8 cellular contexts compared by ENCODE assay signal in the genomic region with DNA sequence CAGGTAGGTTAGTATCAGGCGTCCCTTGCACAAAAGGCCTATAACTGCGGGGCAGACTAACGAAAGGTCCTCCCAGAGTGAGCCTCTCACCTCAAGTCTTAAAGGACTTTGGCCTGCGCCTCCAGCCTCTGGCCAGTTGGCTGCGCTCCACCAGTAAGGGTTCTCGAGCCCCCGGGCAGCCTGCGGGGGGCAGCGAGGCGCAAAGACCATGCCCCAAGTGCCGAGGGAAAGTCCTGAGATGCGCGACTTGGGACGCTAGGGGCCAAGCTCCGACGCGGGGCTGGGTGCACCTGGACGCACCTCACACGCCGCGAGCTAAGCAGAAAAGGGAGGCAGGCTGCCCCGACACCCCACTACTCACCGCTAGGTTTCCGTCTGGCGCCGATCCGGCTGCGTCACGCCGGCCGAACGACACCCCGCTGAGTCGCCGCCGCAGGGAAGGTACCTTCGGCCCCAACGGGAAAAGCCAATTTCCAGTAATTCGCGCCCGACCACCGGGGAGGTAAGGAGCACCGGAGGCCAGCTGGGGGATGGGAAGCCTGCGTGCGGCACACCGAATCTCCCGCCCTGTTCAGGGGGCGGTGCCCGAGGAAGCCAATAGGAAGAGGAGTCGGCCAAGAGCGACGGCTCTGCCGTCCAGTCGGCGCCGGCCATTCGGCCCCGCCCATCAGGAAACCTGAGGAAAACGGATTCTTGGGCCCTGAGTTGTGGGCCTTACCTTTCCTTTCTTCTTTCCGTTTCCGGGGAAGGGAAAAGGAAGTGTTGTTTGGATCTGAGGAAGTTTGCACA. TPM values are rescaled to one million over a fixed set of nuclear protein-coding genes. Genes with fewer than 3 reads are reported as not detected.
DNase-seq lines count a peak whose midpoint lies in the region; ATAC-seq and TF ChIP-seq lines count a peak whose summit lies in the region.

A gene (minus strand): TSS at position 532 of the 789 bp plus-strand sequence. CDS start 5,537 bp downstream, outside the sequence.

- ATAC-seq in HG02642 (IDR thresholded peaks at IDR 0.05; ENCODE audit: poor library complexity, unreplicated experiment) (peak; percentile 95), thoracic aorta (ENCODE audit: insufficient number of reproducible peaks, low FRiP score, low read depth) (peak; percentile 98)

- H3K27ac ChIP-seq in osteoblast (ENCODE audit: low read depth, low read length): peak within 1 kb of the TSS; percentile 87
- peak within 1 kb of the TSS; percentile 79 for H3K27ac ChIP-seq in thoracic aorta

- no peaks in the 10 kb centered on the region for H3K36me3 ChIP-seq in osteoblast (ENCODE audit: insufficient read depth, low read length)
- peaks cover 2% of the 10 kb centered on the region for H3K36me3 ChIP-seq in thoracic aorta

- TF ChIP-seq CTCF in GM12865 (IDR thresholded peaks at IDR 0.05; ENCODE audit: insufficient read depth, low read depth, low read length, missing control alignments) (peak; percentile 55), glutamatergic neuron (IDR thresholded peaks at IDR 0.05; ENCODE audit: partially characterized antibody, unreplicated experiment) (peak; percentile 73), osteoblast (IDR thresholded peaks at IDR 0.05; ENCODE audit: extremely low read depth, low read depth, low read length) (peak; percentile 48), thoracic aorta (IDR thresholded peaks at IDR 0.05) (peak; percentile 77)

- H3K79me2 ChIP-seq in osteoblast (ENCODE audit: insufficient read depth, low read length): peaks cover 49% of the 10 kb centered on the region

- H2AFZ ChIP-seq in osteoblast (ENCODE audit: low read length): peak within 1 kb of the TSS; percentile 93

- no peaks in the 10 kb centered on the region for H4K20me1 ChIP-seq in osteoblast (ENCODE audit: insufficient read depth, low read length)

- peaks cover 59% of the 10 kb centered on the region for H3K4me1 Mint-ChIP-seq in activated naive CD8-positive, alpha-beta T cell (ENCODE audit: low read depth)
- peaks cover 12% of the 10 kb centered on the region for H3K4me1 Mint-ChIP-seq in glutamatergic neuron (ENCODE audit: low read depth, unreplicated experiment)

- H3K9me3 ChIP-seq in osteoblast (ENCODE audit: low read depth, low read length): no peaks in the 10 kb centered on the region
- H3K9me3 ChIP-seq in thoracic aorta: no peaks in the 10 kb centered on the region

- DNase-seq in GM12865 (ENCODE audit: low read depth) (peak; percentile 96), NCI-H1105 (lab: John Stamatoyannopoulos, UW) (peak; percentile 91), SKM-1 treated with dmso at 0.1 percent for 144 hours (lab: John Stamatoyannopoulos, UW; ENCODE audit: unreplicated experiment) (peak; percentile 88), glutamatergic neuron (peak; percentile 93), osteoblast (ENCODE audit: insufficient read length, low spot score, missing footprints) (peak; percentile 93), thoracic aorta (ENCODE audit: low spot score) (peak; percentile 65)

- H3K27me3 Mint-ChIP-seq in activated naive CD8-positive, alpha-beta T cell: no peaks in the 10 kb centered on the region
- H3K27me3 Mint-ChIP-seq in glutamatergic neuron (ENCODE audit: unreplicated experiment): peaks cover 2% of the 10 kb centered on the region

- H3K36me3 Mint-ChIP-seq in activated naive CD8-positive, alpha-beta T cell: peaks cover 3% of the 10 kb centered on the region
- H3K36me3 Mint-ChIP-seq in glutamatergic neuron (ENCODE audit: unreplicated experiment): no peaks in the 10 kb centered on the region

- H3K4me1 ChIP-seq in osteoblast (ENCODE audit: insufficient read depth, low read length): peaks cover 32% of the 10 kb centered on the region
- peaks cover 14 to 29% of the 10 kb centered on the region in 2 donors for H3K4me1 ChIP-seq in thoracic aorta (ENCODE audit: control insufficient read depth in 1 of 2, low read depth in 2 of 2)

- peak within 1 kb of the TSS; percentile 96 for H3K27ac Mint-ChIP-seq in activated naive CD8-positive, alpha-beta T cell
- H3K27ac Mint-ChIP-seq in glutamatergic neuron (ENCODE audit: unreplicated experiment): peak within 1 kb of the TSS; percentile 88

- H3K4me3 ChIP-seq in GM12865 (ENCODE audit: low read depth, low read length): peak within 1 kb of the TSS; percentile 72
- H3K4me3 ChIP-seq in osteoblast (ENCODE audit: insufficient read depth, low read length): peak within 1 kb of the TSS; percentile 85
- H3K4me3 ChIP-seq in thoracic aorta: peak within 1 kb of the TSS; percentile 89

- H3K4me3 Mint-ChIP-seq in activated naive CD8-positive, alpha-beta T cell: peak within 1 kb of the TSS; percentile 99
- peak within 1 kb of the TSS; percentile 91 for H3K4me3 Mint-ChIP-seq in glutamatergic neuron (ENCODE audit: unreplicated experiment)

- no peaks in the 10 kb centered on the region for H3K9me3 Mint-ChIP-seq in activated naive CD8-positive, alpha-beta T cell (ENCODE audit: low read depth)
- H3K9me3 Mint-ChIP-seq in glutamatergic neuron (ENCODE audit: unreplicated experiment): peaks cover 6% of the 10 kb centered on the region

- H3K27me3 ChIP-seq in osteoblast (ENCODE audit: insufficient read depth, low read length) (no peaks in the 10 kb centered on the region), thoracic aorta (replicated peaks; ENCODE audit: insufficient read depth) (no peaks in the 10 kb centered on the region)

- H3K4me2 ChIP-seq in osteoblast (ENCODE audit: insufficient read depth, low read length): peak within 1 kb of the TSS; percentile 93

RNA-seq across cellular contexts. Expression of the gene that starts here (rescaled TPM):
- 28.2 TPM for total RNA-seq in glutamatergic neuron (ENCODE audit: unreplicated experiment)
- total RNA-seq in osteoblast: 13.0 and 14.5 TPM in 2 replicates
- 10 to 100 TPM; 16.4 to 20.0 TPM for total RNA-seq in thoracic aorta

Comparison
In these comparisons a context has a peak if more than half of its experiments do, and no peak if none do; other contexts are left out.
1. Peak in every context shown above with its lines: DNase-seq, ATAC-seq, H3K4me3 ChIP-seq and H3K27ac ChIP-seq.